Comparison of ENCODE assay signal across 1 cellular context in genomic region chr12:83196694-83197350, GRCh38.
TF ChIP-seq lines count a peak whose summit lies in the region.

No MANE protein-coding gene starts in this region.

TF ChIP-seq in K562, 482 proteins besides CTCF, POLR2A, EP300 and RAD21 (continued from another document and continues in another):
- TF ChIP-seq AFF4 (CRISPR knock-in tag; IDR thresholded peaks at IDR 0.05): no peak
- no peak for TF ChIP-seq ZNF280A (IDR thresholded peaks at IDR 0.05; ENCODE audit: low read depth, partially characterized antibody)
- no peak for TF ChIP-seq ZNF23 (CRISPR knock-in tag; IDR thresholded peaks at IDR 0.05)
- no peak; the same call in 1 of the 2 replicates for TF ChIP-seq CREB3L1 (IDR thresholded peaks at IDR 0.05; ENCODE audit: borderline replicate concordance, low read depth)
- peak; percentile 60 for TF ChIP-seq EGR1 (conservative IDR thresholded peaks at IDR 0.05)
- no peak for TF ChIP-seq BRD9 (IDR thresholded peaks at IDR 0.05; ENCODE audit: low read depth, partially characterized antibody)
- TF ChIP-seq KHSRP (IDR thresholded peaks at IDR 0.05): no peak
- TF ChIP-seq ZNF134 (CRISPR knock-in tag; conservative IDR thresholded peaks at IDR 0.05): no peak
- 0 out of 2 replicates have a peak, but pooled peaks have one; percentile 14 for TF ChIP-seq ZNF589 (CRISPR knock-in tag; IDR thresholded peaks at IDR 0.05; ENCODE audit: low read depth)
- peak; percentile 13; the same call in 1 of the 2 replicates for TF ChIP-seq ZNF766 (CRISPR knock-in tag; conservative IDR thresholded peaks at IDR 0.05)
- TF ChIP-seq ZNF76 (CRISPR knock-in tag; IDR thresholded peaks at IDR 0.05; ENCODE audit: borderline replicate concordance): no peak
- TF ChIP-seq NELFE (IDR thresholded peaks at IDR 0.05; ENCODE audit: insufficient read depth, insufficient read length): no peak
- TF ChIP-seq ZNF444 (CRISPR knock-in tag; IDR thresholded peaks at IDR 0.05): no peak
- peak in 1 of 2 experiments; percentile 27; a peak in 1 of 4 replicates for TF ChIP-seq MNT (conservative IDR thresholded peaks at IDR 0.05)
- TF ChIP-seq EP400 (IDR thresholded peaks at IDR 0.05): 0 out of 2 replicates have a peak, but pooled peaks have one; percentile 36
- TF ChIP-seq ZBTB17 (CRISPR knock-in tag; IDR thresholded peaks at IDR 0.05): no peak
- no peak for TF ChIP-seq LARP7 (IDR thresholded peaks at IDR 0.05)
- no peak for TF ChIP-seq GABPA (tag; conservative IDR thresholded peaks at IDR 0.05; ENCODE audit: low read depth)
- no peak for TF ChIP-seq HCFC1 (IDR thresholded peaks at IDR 0.05; ENCODE audit: low read depth, low read length)
- no peak for TF ChIP-seq ZNF696 (CRISPR knock-in tag; conservative IDR thresholded peaks at IDR 0.05)
- no peak for TF ChIP-seq ETS2 (tag; IDR thresholded peaks at IDR 0.05; ENCODE audit: borderline replicate concordance, poor library complexity, severe bottlenecking)
- TF ChIP-seq ESRRB (CRISPR knock-in tag; IDR thresholded peaks at IDR 0.05; ENCODE audit: borderline replicate concordance): no peak
- no peak for TF ChIP-seq BACH1 (tag; IDR thresholded peaks at IDR 0.05)
- TF ChIP-seq MECOM (CRISPR knock-in tag; IDR thresholded peaks at IDR 0.05): peak; percentile 55; the same call in 1 of the 2 replicates
- no peak for TF ChIP-seq HMG20B (CRISPR knock-in tag; IDR thresholded peaks at IDR 0.05)
- no peak for TF ChIP-seq GMEB1 (CRISPR knock-in tag; IDR thresholded peaks at IDR 0.05)
- TF ChIP-seq LCOR (CRISPR knock-in tag; IDR thresholded peaks at IDR 0.05): no peak
- TF ChIP-seq PATZ1 (CRISPR knock-in tag; IDR thresholded peaks at IDR 0.05; ENCODE audit: borderline replicate concordance): no peak
- no peak for TF ChIP-seq ZNF316 (IDR thresholded peaks at IDR 0.05)
- TF ChIP-seq ARID3B (CRISPR knock-in tag; IDR thresholded peaks at IDR 0.05; ENCODE audit: borderline replicate concordance): no peak
- no peak for TF ChIP-seq E2F6 (IDR thresholded peaks at IDR 0.05; ENCODE audit: borderline replicate concordance in 1 of 2, extremely low read depth in 1 of 2, insufficient read depth in 1 of 2, insufficient read length in 1 of 2, low read depth in 1 of 2, low read length in 1 of 2, poor library complexity in 1 of 2, severe bottlenecking in 1 of 2)
- no peak for TF ChIP-seq MLX (CRISPR knock-in tag; conservative IDR thresholded peaks at IDR 0.05)
- TF ChIP-seq ETV1 (tag; conservative IDR thresholded peaks at IDR 0.05; ENCODE audit: low read depth): no peak
- TF ChIP-seq SP2 (IDR thresholded peaks at IDR 0.05; ENCODE audit: extremely low read depth, low read depth, low read length, poor library complexity, severe bottlenecking): no peak
- no peak for TF ChIP-seq E2F3 (CRISPR knock-in tag; IDR thresholded peaks at IDR 0.05)
- no peak for TF ChIP-seq CCNT2 (IDR thresholded peaks at IDR 0.05; ENCODE audit: borderline replicate concordance, extremely low read depth, insufficient read length, low read depth, low read length)
- peak; percentile 54; the same call in 1 of the 2 replicates for TF ChIP-seq RNF2 (IDR thresholded peaks at IDR 0.05)
- no peak for TF ChIP-seq NR2C1 (IDR thresholded peaks at IDR 0.05)
- 0 out of 2 replicates have a peak, but pooled peaks have one; percentile 46 for TF ChIP-seq NR2C1 (tag; IDR thresholded peaks at IDR 0.05)
- TF ChIP-seq ZNF699 (CRISPR knock-in tag; IDR thresholded peaks at IDR 0.05; ENCODE audit: insufficient replicate concordance): no peak
- no peak for TF ChIP-seq SMC3 (conservative IDR thresholded peaks at IDR 0.05; ENCODE audit: insufficient read depth, low read depth, low read length)
- no peak for TF ChIP-seq ZNF212 (CRISPR knock-in tag; IDR thresholded peaks at IDR 0.05)
- no peak for TF ChIP-seq ZNF695 (CRISPR knock-in tag; IDR thresholded peaks at IDR 0.05)
- no peak for TF ChIP-seq CBX2 (IDR thresholded peaks at IDR 0.05; ENCODE audit: insufficient read depth, low read length, poor library complexity, severe bottlenecking)
- TF ChIP-seq CEBPG (CRISPR knock-in tag; IDR thresholded peaks at IDR 0.05): no peak
- TF ChIP-seq CEBPG (tag; conservative IDR thresholded peaks at IDR 0.05 in 1 of 2, IDR thresholded peaks at IDR 0.05 in 1 of 2): peak; percentile 50 to 63
- no peak for TF ChIP-seq RFX7 (CRISPR knock-in tag; IDR thresholded peaks at IDR 0.05)
- no peak for TF ChIP-seq THAP7 (CRISPR knock-in tag; IDR thresholded peaks at IDR 0.05)
- no peak for TF ChIP-seq ZKSCAN1 (IDR thresholded peaks at IDR 0.05; ENCODE audit: low read depth, low read length)
- TF ChIP-seq HNRNPK (IDR thresholded peaks at IDR 0.05; ENCODE audit: low read depth, low read length, poor library complexity, severe bottlenecking): no peak
- TF ChIP-seq MAFK (IDR thresholded peaks at IDR 0.05; ENCODE audit: low read length): no peak
- no peak for TF ChIP-seq SIRT6 (IDR thresholded peaks at IDR 0.05; ENCODE audit: low read depth, low read length)
